ENCODE assay signal across 1 cellular context in genomic region chrX:112877771-112878173, GRCh38.
TF ChIP-seq lines count a peak whose summit lies in the region.

No MANE protein-coding gene starts in this region.

TF ChIP-seq in HepG2, 621 proteins besides CTCF, POLR2A, EP300 and RAD21 (continued from another document):
- TF ChIP-seq ZNF670 (CRISPR knock-in tag; IDR thresholded peaks at IDR 0.05; ENCODE audit: borderline replicate concordance): no peak
- TF ChIP-seq ZNF530 (CRISPR knock-in tag; IDR thresholded peaks at IDR 0.05; ENCODE audit: low read depth): no peak
- no peak for TF ChIP-seq HOXA5 (CRISPR knock-in tag; IDR thresholded peaks at IDR 0.05)
- TF ChIP-seq JUN (CRISPR knock-in tag; IDR thresholded peaks at IDR 0.05): no peak
- no peak for TF ChIP-seq MBNL3 (CRISPR knock-in tag; conservative IDR thresholded peaks at IDR 0.05)
- no peak for TF ChIP-seq ZSCAN25 (CRISPR knock-in tag; IDR thresholded peaks at IDR 0.05)
- TF ChIP-seq ZNF652 (CRISPR knock-in tag; IDR thresholded peaks at IDR 0.05; ENCODE audit: borderline replicate concordance, low read depth): no peak
- TF ChIP-seq ZNF766 (CRISPR knock-in tag; IDR thresholded peaks at IDR 0.05; ENCODE audit: borderline replicate concordance): no peak
- no peak for TF ChIP-seq THYN1 (CRISPR knock-in tag; IDR thresholded peaks at IDR 0.05; ENCODE audit: borderline replicate concordance, low read depth)
- TF ChIP-seq ZSCAN20 (CRISPR knock-in tag; IDR thresholded peaks at IDR 0.05; ENCODE audit: borderline replicate concordance): no peak
- TF ChIP-seq ARHGAP35 (CRISPR knock-in tag; IDR thresholded peaks at IDR 0.05; ENCODE audit: borderline replicate concordance): no peak
